In the genomic region with DNA sequence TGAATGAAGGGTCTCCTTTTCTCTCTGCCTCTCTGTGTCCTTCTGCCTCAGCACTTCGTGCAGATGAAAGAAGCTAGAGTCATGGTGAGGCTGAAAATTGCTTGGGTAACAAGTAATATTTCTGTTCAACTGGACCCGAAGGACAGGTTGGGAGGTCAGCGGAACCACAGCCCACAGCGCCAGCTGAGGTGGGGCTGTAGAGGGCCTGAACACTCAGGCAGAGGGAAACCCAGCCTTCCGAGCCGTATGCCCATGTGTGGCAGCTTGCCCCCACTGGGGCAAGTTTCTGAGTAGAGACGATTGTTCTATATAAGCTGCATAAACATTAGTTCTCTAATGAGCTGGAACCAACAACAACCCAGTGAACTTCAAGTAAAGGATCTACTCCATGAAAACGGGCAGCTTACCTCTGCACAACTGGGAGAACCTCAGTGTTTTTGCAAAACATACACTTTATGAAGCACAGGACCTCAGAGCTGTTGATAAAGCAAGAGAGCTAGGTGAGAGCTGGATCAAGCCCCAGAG, we compare ENCODE assay signal across 20 cellular contexts. TPM values are rescaled to one million over a fixed set of nuclear protein-coding genes. Genes with fewer than 3 reads are reported as not detected.
DNase-seq lines count a peak whose midpoint lies in the region; ATAC-seq, FAIRE-seq and TF ChIP-seq lines count a peak whose summit lies in the region.
"Had no signal": no experiment of that assay in that cellular context is flagged by ENCODE, and none has a peak within 500 bp of the region (broad histone marks: within the 10 kb centered on the region; RNA-seq: fewer than 3 reads in every experiment).

No MANE protein-coding gene starts in this region.

- H3K23ac ChIP-seq in neuronal stem cell (ENCODE audit: low read depth, low read length, poor library complexity): no peak overlapping the region

- no peak overlapping the region for H2BK12ac ChIP-seq in neuronal stem cell (ENCODE audit: low read length)

- H4K91ac ChIP-seq in neuronal stem cell (ENCODE audit: low read depth, low read length, poor library complexity): no peak overlapping the region

- H3K4me3 ChIP-seq in HepG2 (replicated peaks in 1 of 3; ENCODE audit: insufficient read depth in 1 of 3, low read depth in 2 of 3, low read length in 3 of 3) (no peak overlapping the region), right lobe of liver (no peak overlapping the region), hepatocyte (no peak overlapping the region), neuronal stem cell (ENCODE audit: low read length in 2 of 2) (no peak overlapping the region), foreskin fibroblast (ENCODE audit: low read depth in 1 of 2, low read length in 2 of 2) (no peak overlapping the region)
- H3K4me3 ChIP-seq: PC-9 had no signal

- TF ChIP-seq EP300 in HepG2 (IDR thresholded peaks at IDR 0.05; ENCODE audit: low read depth in 2 of 2, low read length in 2 of 2): no peak
- TF ChIP-seq EP300 in HepG2 (CRISPR knock-in tag; IDR thresholded peaks at IDR 0.05; ENCODE audit: borderline replicate concordance): no peak

- no peak overlapping the region for H2BK120ac ChIP-seq in neuronal stem cell (ENCODE audit: low read depth, low read length)

- H3K27me3 ChIP-seq in HepG2 (ENCODE audit: control insufficient read depth in 1 of 2, insufficient read depth in 2 of 2, low read length in 2 of 2) (no peaks in the 10 kb centered on the region), right lobe of liver (no peaks in the 10 kb centered on the region), hepatocyte (no peaks in the 10 kb centered on the region), neuronal stem cell (ENCODE audit: control insufficient read depth in 3 of 3, insufficient read depth in 3 of 3, low read depth in 1 of 3, low read length in 3 of 3) (peaks cover 0 to 6% (median 0%) of the 10 kb centered on the region in 3 experiments)

- no peak overlapping the region for H4K8ac ChIP-seq in neuronal stem cell (ENCODE audit: low read depth, low read length)

- intact Hi-C loops in HepG2 (cut with micrococcal nuclease; ENCODE audit: unreplicated experiment) (no loop called here), right lobe of liver (cut with DNase I) (no loop called here)

- no peak for FAIRE-seq in HepG2 (lab: Jason Lieb, UNC)
- FAIRE-seq: GM18507, H1 had no signal

- WGBS in HepG2 (ENCODE audit: low lambda C conversion rate): 38% methylated on average over 8 of the region's 8 CpGs
- WGBS in right lobe of liver (ENCODE audit: insufficient coverage, low coverage, low lambda C conversion rate, missing lambda C conversion rate): 100% methylated on average over 3 of the region's 8 CpGs
- WGBS in hepatocyte (ENCODE audit: low lambda C conversion rate, missing lambda C conversion rate): 91% methylated on average over 8 of the region's 8 CpGs
- no CpG with 5 or more reads among the region's 8 CpGs for WGBS in neuronal stem cell (ENCODE audit: extremely low coverage in 2 of 2, insufficient read length in 2 of 2, insufficient replicate concordance in 1 of 2), 2 donors

- H2AK5ac ChIP-seq in neuronal stem cell (ENCODE audit: low read depth, low read length): peak overlapping the region; percentile 34

- no peaks in the 10 kb centered on the region for H3K36me3 ChIP-seq in HepG2 (replicated peaks in 1 of 2; ENCODE audit: control insufficient read depth in 1 of 2, insufficient read depth in 2 of 2, low read length in 2 of 2)
- H3K36me3 ChIP-seq in right lobe of liver: no peaks in the 10 kb centered on the region
- no peaks in the 10 kb centered on the region for H3K36me3 ChIP-seq in hepatocyte (replicated peaks; ENCODE audit: insufficient read depth, low read depth)
- no peaks in the 10 kb centered on the region for H3K36me3 ChIP-seq in neuronal stem cell (replicated peaks in 1 of 2; ENCODE audit: control insufficient read depth in 2 of 2, insufficient read depth in 2 of 2, low read length in 2 of 2)

- TF ChIP-seq RAD21 in HepG2 (CRISPR knock-in tag; IDR thresholded peaks at IDR 0.05): no peak

- no peak for DNase-seq in HepG2 (ENCODE audit: low spot score)
- DNase-seq in right lobe of liver: no peak
- no peak for DNase-seq in hepatocyte (ENCODE audit: low spot score)
- no peak for DNase-seq in neuronal stem cell (ENCODE audit: low spot score)
- no peak for DNase-seq in foreskin fibroblast
- no peak for DNase-seq in NCI-H146 (lab: John Stamatoyannopoulos, UW)
- DNase-seq: Caco-2, HFFc6, NCI-H187, NCI-H446, NCI-H748 treated with DMSO at 0.1 percent for 48 hours, SK-N-SH had no signal

- TF ChIP-seq CTCF in HepG2 (CRISPR knock-in tag; IDR thresholded peaks at IDR 0.05) (no peak), right lobe of liver (IDR thresholded peaks at IDR 0.05) (no peak), hepatocyte (IDR thresholded peaks at IDR 0.05; ENCODE audit: poor library complexity) (no peak), foreskin fibroblast (IDR thresholded peaks at IDR 0.05; ENCODE audit: low read depth, low read length) (no peak)

- H3K79me1 ChIP-seq in neuronal stem cell (ENCODE audit: low read depth, low read length): no peaks in the 10 kb centered on the region

- H2AFZ ChIP-seq in HepG2 (ENCODE audit: low read length) (no peak overlapping the region), hepatocyte (no peak overlapping the region), neuronal stem cell (ENCODE audit: low read length) (no peak overlapping the region)
- H2AFZ ChIP-seq: PC-9 had no signal

- POLR2A ChIA-PET in HepG2 (lab: Yijun Ruan, JAX): interaction anchor here (1.5 kb wide), 1 partner anchor 30 kb away, joined by 3 read pairs; no protein-coding TSS in a partner anchor

- ATAC-seq in HepG2: no peak
- no peak for ATAC-seq in right lobe of liver
- ATAC-seq in HG02981 (IDR thresholded peaks at IDR 0.05; ENCODE audit: unreplicated experiment): no peak
- ATAC-seq in HG03095 (IDR thresholded peaks at IDR 0.05; ENCODE audit: unreplicated experiment): no peak

- no peaks in the 10 kb centered on the region for H4K20me1 ChIP-seq in HepG2 (ENCODE audit: insufficient read depth, low read length)
- no peaks in the 10 kb centered on the region for H4K20me1 ChIP-seq in hepatocyte (ENCODE audit: insufficient read depth, poor library complexity, severe bottlenecking)

- H3K79me2 ChIP-seq in HepG2 (ENCODE audit: insufficient read depth, low read length) (no peaks in the 10 kb centered on the region), hepatocyte (no peaks in the 10 kb centered on the region)

- no peak overlapping the region for H3K14ac ChIP-seq in neuronal stem cell (ENCODE audit: low read length)

- TF ChIP-seq POLR2A in HepG2 (IDR thresholded peaks at IDR 0.05; ENCODE audit: insufficient read depth in 1 of 2, low read depth in 2 of 2, low read length in 2 of 2): no peak
- no peak for TF ChIP-seq POLR2A in right lobe of liver (IDR thresholded peaks at IDR 0.05)

- H3K4ac ChIP-seq in neuronal stem cell (ENCODE audit: low read length): no peak overlapping the region

- no peak overlapping the region for H3K9ac ChIP-seq in HepG2 (ENCODE audit: insufficient read depth, low read depth, low read length)
- no peak overlapping the region for H3K9ac ChIP-seq in neuronal stem cell (ENCODE audit: low read depth, low read length, poor library complexity)
- H3K9ac ChIP-seq: KMS-11, SK-N-SH had no signal

- H3K27ac ChIP-seq in HepG2 (ENCODE audit: extremely low read length, insufficient read depth, low read length) (no peak overlapping the region), right lobe of liver (no peak overlapping the region), hepatocyte (peak overlapping the region; percentile 58), neuronal stem cell (replicated peaks; ENCODE audit: low read length) (no peak overlapping the region)
- H3K27ac ChIP-seq: 22Rv1, HL-60, KMS-11, PC-9 had no signal

- no peaks in the 10 kb centered on the region for H3K9me2 ChIP-seq in hepatocyte (replicated peaks; ENCODE audit: insufficient read depth)
- H3K9me2 ChIP-seq: SK-N-SH had no signal

- peak overlapping the region; percentile 49 for H3K4me2 ChIP-seq in HepG2 (ENCODE audit: low read depth, low read length)
- no peak overlapping the region for H3K4me2 ChIP-seq in hepatocyte
- no peak overlapping the region for H3K4me2 ChIP-seq in neuronal stem cell (ENCODE audit: insufficient read depth, low read length, poor library complexity, severe bottlenecking)
- H3K4me2 ChIP-seq: KMS-11, PC-9, SK-N-SH had no signal

- H2BK5ac ChIP-seq in neuronal stem cell (ENCODE audit: low read length): no peak overlapping the region

- CTCF ChIA-PET in HepG2 (lab: Yijun Ruan, JAX; ENCODE audit: low intra/inter-chr PET ratio, low total read pairs): no interaction called here

- H3K18ac ChIP-seq in neuronal stem cell (ENCODE audit: low read length): peak overlapping the region; percentile 49

- peaks cover 74% of the 10 kb centered on the region for H3K4me1 ChIP-seq in HepG2 (ENCODE audit: insufficient read depth, low read length)
- H3K4me1 ChIP-seq in right lobe of liver: no peaks in the 10 kb centered on the region
- H3K4me1 ChIP-seq in hepatocyte (ENCODE audit: insufficient read depth): peaks cover 31% of the 10 kb centered on the region
- H3K4me1 ChIP-seq in neuronal stem cell (ENCODE audit: control insufficient read depth in 2 of 2, insufficient read depth in 1 of 2, low read depth in 1 of 2, low read length in 2 of 2): peaks cover 13 to 23% of the 10 kb centered on the region in 2 donors

- no TSS peak for BruUV-seq in HepG2 (replicated peaks; lab: Mats Ljungman, UMichigan)

- H3K9me3 ChIP-seq in HepG2 (ENCODE audit: low read length): peaks cover 11% of the 10 kb centered on the region
- H3K9me3 ChIP-seq in right lobe of liver: no peaks in the 10 kb centered on the region
- no peaks in the 10 kb centered on the region for H3K9me3 ChIP-seq in hepatocyte (ENCODE audit: low read depth)
- no peaks in the 10 kb centered on the region for H3K9me3 ChIP-seq in neuronal stem cell (replicated peaks in 1 of 2; ENCODE audit: control insufficient read depth in 2 of 2, insufficient read depth in 1 of 2, low read depth in 1 of 2, low read length in 2 of 2)

- in situ Hi-C loops in HepG2 (cut with HindIII; ENCODE audit: extremely low pct_ligation_motif_present, low pct_unique_long_range_greater_than_20kb): no loop called here

- no peak overlapping the region for H2BK15ac ChIP-seq in neuronal stem cell (ENCODE audit: low read length)

RNA-seq across cellular contexts. Expression of a gene that starts 58.4 kb away (rescaled TPM):
- total RNA-seq in HepG2 (2016; rRNA removed; fragmentation: Illumina TruSeq; extraction: Trizol) (51.3 and 55.7 TPM in 2 replicates), right lobe of liver (10 to 100 TPM; 51.2 to 95.0 (median 58.4) TPM), hepatocyte (64.5 and 73.3 TPM in 2 replicates)
- total RNA-seq in HepG2 (2016; cell fraction: cytosol; rRNA removed; fragmentation: Illumina TruSeq; extraction: Trizol; ENCODE audit: low read depth): 14.9 and 19.1 TPM in 2 replicates
- total RNA-seq in HepG2 (2016; cell fraction: insoluble cytoplasmic fraction; rRNA removed; fragmentation: Illumina TruSeq; extraction: Trizol): 45.5 and 52.6 TPM in 2 replicates
- 16.6 and 16.8 TPM in 2 replicates for total RNA-seq in HepG2 (2016; cell fraction: membrane; rRNA removed; fragmentation: Illumina TruSeq; extraction: Trizol)
- total RNA-seq in HepG2 (2016; cell fraction: nucleus; rRNA removed; fragmentation: Illumina TruSeq; extraction: Trizol): 72.4 and 83.0 TPM in 2 replicates
- polyA plus RNA-seq in HepG2 (2011; rRNA removed) (52.9 and 55.1 TPM in 2 replicates), hepatocyte (30.0 and 30.7 TPM in 2 replicates)
- 28.4 and 33.2 TPM in 2 replicates for polyA plus RNA-seq in HepG2 (2011; cell fraction: cytosol; rRNA removed)
- 76.4 and 98.4 TPM in 2 replicates for polyA plus RNA-seq in HepG2 (2011; cell fraction: nucleus; rRNA removed)
- polyA plus RNA-seq in HepG2 (2012): 48.6 and 60.6 TPM in 2 replicates
- polyA plus RNA-seq in HepG2 (2016; cell fraction: cytosol; fragmentation: Illumina TruSeq; extraction: Trizol; ENCODE audit: low read depth): 1.6 and 1.9 TPM in 2 replicates
- polyA plus RNA-seq in HepG2 (2016; cell fraction: insoluble cytoplasmic fraction; fragmentation: Illumina TruSeq; extraction: Trizol; ENCODE audit: low read depth): 32.3 and 39.6 TPM in 2 replicates
- polyA plus RNA-seq in HepG2 (2016; cell fraction: membrane; fragmentation: Illumina TruSeq; extraction: Trizol; ENCODE audit: low read depth): 3.7 and 4.3 TPM in 2 replicates
- polyA plus RNA-seq in HepG2 (2016; cell fraction: nucleus; fragmentation: Illumina TruSeq; extraction: Trizol; ENCODE audit: insufficient read depth, low read depth): 56.5 and 64.9 TPM in 2 replicates
- 29.7 and 302 TPM in 2 replicates for polyA minus RNA-seq in HepG2 (2011; rRNA and poly(A)+ RNA removed; ENCODE audit: low replicate concordance)
- 53.8 and 56.5 TPM in 2 replicates for polyA minus RNA-seq in HepG2 (2011; cell fraction: cytosol; rRNA and poly(A)+ RNA removed)
- polyA minus RNA-seq in HepG2 (2011; cell fraction: nucleus; rRNA and poly(A)+ RNA removed): 139 and 170 TPM in 2 replicates
- polyA plus RNA-seq in neuronal stem cell (2013, experiment 1 of 2): 19.8 TPM
- polyA plus RNA-seq in neuronal stem cell (2013, experiment 2 of 2): 19.8 TPM
